In genomic region chr7:47153076-47153475, GRCh38 we compare ENCODE assay signal across 10 cellular contexts.
DNase-seq lines count a peak whose midpoint lies in the region; ATAC-seq and TF ChIP-seq lines count a peak whose summit lies in the region.
"Had no signal": no experiment of that assay in that cellular context is flagged by ENCODE, and none has a peak within 500 bp of the region (broad histone marks: within the 10 kb centered on the region; RNA-seq: fewer than 3 reads in every experiment).

No MANE protein-coding gene starts in this region.

- peaks cover 85% of the 10 kb centered on the region for H3K4me1 ChIP-seq in DOHH2 (ENCODE audit: control insufficient read depth, low read length)

- no peaks in the 10 kb centered on the region for H3K27me3 ChIP-seq in DOHH2 (ENCODE audit: control insufficient read depth, low read length)
- H3K27me3 ChIP-seq: tibial artery had no signal

- H3K27ac ChIP-seq in DOHH2 (ENCODE audit: low read depth, low read length) (peak overlapping the region; percentile 95), coronary artery (no peak overlapping the region)
- H3K27ac ChIP-seq: tibial artery had no signal

- ATAC-seq in omental fat pad (ENCODE audit: low FRiP score) (peak; percentile 79), HG02970 (IDR thresholded peaks at IDR 0.05; ENCODE audit: low FRiP score, unreplicated experiment) (no peak), GM18858 (IDR thresholded peaks at IDR 0.05; ENCODE audit: unreplicated experiment) (no peak)

- H3K4me3 ChIP-seq in DOHH2 (ENCODE audit: low read length) (peak overlapping the region; percentile 51), coronary artery (no peak overlapping the region)
- H3K4me3 ChIP-seq: tibial artery had no signal

- DNase-seq in NCI-H2196 (lab: John Stamatoyannopoulos, UW; ENCODE audit: unreplicated experiment) (peak; percentile 69), dermis microvascular lymphatic vessel endothelial cell (ENCODE audit: low read depth in 2 of 2) (peak; percentile 75 to 90), omental fat pad (ENCODE audit: low spot score) (no peak), coronary artery (ENCODE audit: low spot score) (no peak)
- no peak for DNase-seq in activated CD4-positive, alpha-beta T cell treated with anti-CD3 and anti-CD28 coated beads for 48 hours
- DNase-seq: activated gamma-delta T cell had no signal

- peaks cover 11% of the 10 kb centered on the region; the same call in 1 of the 2 replicates for H3K36me3 ChIP-seq in DOHH2 (ENCODE audit: control insufficient read depth, low read length)
- H3K36me3 ChIP-seq: tibial artery had no signal

- H3K9me3 ChIP-seq in DOHH2 (ENCODE audit: control insufficient read depth, insufficient read depth, low read length) = no peaks in the 10 kb centered on the region
- H3K9me3 ChIP-seq: tibial artery had no signal

- peak overlapping the region; percentile 63 for H3K4me2 ChIP-seq in DOHH2 (ENCODE audit: low read length)

- no peaks in the 10 kb centered on the region for H4K20me1 ChIP-seq in DOHH2 (ENCODE audit: control insufficient read depth, insufficient read depth, low read depth, low read length)

- peaks cover 34% of the 10 kb centered on the region for H3F3A ChIP-seq in DOHH2 (ENCODE audit: control insufficient read depth, insufficient read depth)

- H3K79me2 ChIP-seq in DOHH2 (ENCODE audit: control insufficient read depth, low read length) = no peaks in the 10 kb centered on the region

- H3K9me2 ChIP-seq in DOHH2 (replicated peaks; ENCODE audit: control insufficient read depth, low read length) = no peaks in the 10 kb centered on the region

- TF ChIP-seq CTCF in DOHH2 (IDR thresholded peaks at IDR 0.05; ENCODE audit: low read depth, low read length, poor library complexity, severe bottlenecking) (no peak), omental fat pad (IDR thresholded peaks at IDR 0.05) (no peak), coronary artery (IDR thresholded peaks at IDR 0.05) (no peak)

Comparison
In these comparisons a context has a peak if more than half of its experiments do, and no peak if none do; other contexts are left out.
1. DNase-seq: peak in NCI-H2196 (single experiment) and dermis microvascular lymphatic vessel endothelial cell (2 of 2); none in omental fat pad (single experiment), activated CD4-positive, alpha-beta T cell treated with anti-CD3 and anti-CD28 coated beads for 48 hours (single experiment) and coronary artery (single experiment).